ENCODE assay signal across 1 cellular context in the genomic region with DNA sequence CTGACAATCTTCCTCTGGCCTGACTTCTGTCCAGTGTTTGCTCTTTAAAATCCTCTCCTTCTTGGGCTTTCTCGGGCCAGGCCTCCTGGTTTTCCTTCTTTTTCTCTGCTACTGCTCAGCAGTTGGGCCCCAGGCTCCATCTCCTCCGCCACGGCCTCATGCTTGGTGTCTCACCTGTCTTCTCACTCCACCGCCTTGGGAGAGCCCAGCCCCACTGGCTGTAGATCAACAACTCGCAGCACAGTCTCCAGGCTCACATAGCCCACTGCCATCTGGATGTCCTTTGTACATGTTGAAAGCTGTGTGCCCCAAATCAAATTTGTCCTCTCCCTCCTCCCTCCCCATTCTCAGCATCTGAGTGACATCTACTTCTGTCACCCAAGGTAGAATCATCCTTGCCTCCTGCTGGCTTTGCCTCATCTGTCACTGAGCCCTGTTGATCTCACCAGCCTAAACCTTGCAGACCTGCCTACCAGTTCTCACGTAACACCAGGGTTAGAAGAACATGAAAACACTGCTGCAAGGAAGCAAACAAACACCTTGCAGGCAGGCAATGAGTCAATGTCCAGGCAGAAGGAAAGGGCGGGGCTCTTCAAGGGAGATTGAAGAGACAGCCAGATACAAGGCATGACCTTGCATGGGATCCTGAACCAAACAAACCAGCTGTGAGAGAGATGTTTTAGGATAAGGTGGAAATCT.
TF ChIP-seq lines count a peak whose summit lies in the region.

No MANE protein-coding gene starts in this region.

TF ChIP-seq in GM23338, 12 proteins besides CTCF, POLR2A, EP300 and RAD21 (continued from another document):
- TF ChIP-seq, protein P1, sequence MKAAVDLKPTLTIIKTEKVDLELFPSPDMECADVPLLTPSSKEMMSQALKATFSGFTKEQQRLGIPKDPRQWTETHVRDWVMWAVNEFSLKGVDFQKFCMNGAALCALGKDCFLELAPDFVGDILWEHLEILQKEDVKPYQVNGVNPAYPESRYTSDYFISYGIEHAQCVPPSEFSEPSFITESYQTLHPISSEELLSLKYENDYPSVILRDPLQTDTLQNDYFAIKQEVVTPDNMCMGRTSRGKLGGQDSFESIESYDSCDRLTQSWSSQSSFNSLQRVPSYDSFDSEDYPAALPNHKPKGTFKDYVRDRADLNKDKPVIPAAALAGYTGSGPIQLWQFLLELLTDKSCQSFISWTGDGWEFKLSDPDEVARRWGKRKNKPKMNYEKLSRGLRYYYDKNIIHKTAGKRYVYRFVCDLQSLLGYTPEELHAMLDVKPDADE (IDR thresholded peaks at IDR 0.05): no peak
- TF ChIP-seq POLR2AphosphoS5 (IDR thresholded peaks at IDR 0.05; ENCODE audit: low read depth): no peak
